8 cellular contexts compared by ENCODE assay signal in the genomic region with DNA sequence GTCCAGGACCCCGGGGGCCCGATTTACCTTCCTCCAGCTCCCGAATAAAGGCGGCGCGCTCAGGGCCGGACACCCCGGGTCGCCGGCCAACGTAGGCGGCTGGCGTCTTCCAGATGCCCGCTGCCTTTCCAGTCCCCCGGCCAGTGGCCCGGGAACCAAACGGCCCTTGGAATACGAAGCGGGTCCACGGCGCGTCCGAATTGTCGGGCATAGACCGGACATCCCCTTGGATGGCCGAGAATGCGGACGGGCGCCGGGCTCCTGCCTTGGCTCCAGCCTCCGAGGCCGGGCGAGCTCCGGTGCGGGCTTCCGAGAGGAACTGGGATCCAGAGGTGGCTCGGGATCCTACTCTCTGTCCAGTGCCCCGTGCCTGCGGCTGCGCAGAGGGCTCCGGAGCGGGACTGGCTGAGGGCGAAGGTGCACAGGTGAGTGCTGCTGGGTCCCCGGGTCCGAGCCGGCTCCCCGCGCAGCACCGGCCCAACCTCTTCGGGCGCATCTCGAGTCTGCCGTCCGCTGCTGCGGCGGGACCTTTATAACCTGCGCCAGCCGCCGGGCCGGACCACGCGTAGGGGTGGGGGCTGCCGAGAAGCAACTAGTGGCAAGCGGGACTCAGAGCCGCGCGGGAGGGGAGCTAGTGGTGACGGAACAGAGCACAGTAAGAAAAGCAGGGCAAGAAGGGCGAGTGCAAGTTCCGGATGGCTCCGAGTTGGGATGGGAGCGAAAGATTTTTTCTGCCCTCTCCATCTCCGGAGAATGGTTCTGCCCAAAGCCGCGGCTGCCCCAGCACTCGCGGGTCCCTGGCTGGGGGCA. TPM values are rescaled to one million over a fixed set of nuclear protein-coding genes. Genes with fewer than 3 reads are reported as not detected.
DNase-seq lines count a peak whose midpoint lies in the region; ATAC-seq and TF ChIP-seq lines count a peak whose summit lies in the region.

Gene HAP1, minus strand, starts transcription at position 505 of the 810 bp plus-strand sequence. Its CDS starts 9 bp downstream, at position 496.

- no peaks in the 10 kb centered on the region for H3K79me2 ChIP-seq in PC-9 (ENCODE audit: low read depth)

- peak; percentile 22 for ATAC-seq in left lung
- ATAC-seq in thoracic aorta (ENCODE audit: insufficient number of reproducible peaks, low FRiP score, low read depth): no peak
- ATAC-seq in GM18858 (IDR thresholded peaks at IDR 0.05; ENCODE audit: unreplicated experiment): no peak

- H3K27ac ChIP-seq in PC-9: no peak within 1 kb of the TSS
- H3K27ac ChIP-seq in left lung: no peak within 1 kb of the TSS
- H3K27ac ChIP-seq in thoracic aorta: no peak within 1 kb of the TSS

- H3K4me1 ChIP-seq in PC-9 (replicated peaks; ENCODE audit: insufficient read depth) (peaks cover 30% of the 10 kb centered on the region), left lung (peaks cover 14 to 15% of the 10 kb centered on the region in 2 donors), thoracic aorta (ENCODE audit: control insufficient read depth in 1 of 2, low read depth in 2 of 2) (peaks cover 13 to 20% of the 10 kb centered on the region in 2 donors)

- H3K27me3 ChIP-seq in PC-9 (ENCODE audit: insufficient read depth, low read depth) (peaks cover 34% of the 10 kb centered on the region), left lung (peaks cover 43 to 80% of the 10 kb centered on the region in 2 donors), thoracic aorta (replicated peaks; ENCODE audit: insufficient read depth) (peaks cover 10% of the 10 kb centered on the region)

- H4K20me1 ChIP-seq in PC-9 (ENCODE audit: insufficient read depth): no peaks in the 10 kb centered on the region

- BruUV-seq in PC-9 (replicated peaks; lab: Mats Ljungman, UMichigan): TSS peak; percentile 57

- peak; percentile 50 for DNase-seq in GM03348 (ENCODE audit: low spot score)
- DNase-seq in PC-9: peak in 1 of 2 experiments; percentile 48
- DNase-seq in choroid plexus epithelial cell (ENCODE audit: low read depth): peak; percentile 17
- DNase-seq in left lung: peak in 1 of 2 donors; percentile 83
- no peak for DNase-seq in thoracic aorta (ENCODE audit: low spot score)
- no peak for DNase-seq in NCI-H1930 (lab: John Stamatoyannopoulos, UW)
- DNase-seq in OCI-M2 (lab: John Stamatoyannopoulos, UW; ENCODE audit: unreplicated experiment): no peak

- H3F3A ChIP-seq in PC-9 (ENCODE audit: insufficient read depth, low read depth): peaks cover 15% of the 10 kb centered on the region

- H3K36me3 ChIP-seq in PC-9 (ENCODE audit: low read depth): no peaks in the 10 kb centered on the region
- H3K36me3 ChIP-seq in left lung: no peaks in the 10 kb centered on the region
- no peaks in the 10 kb centered on the region for H3K36me3 ChIP-seq in thoracic aorta

- intact Hi-C loops in PC-9 (cut with micrococcal nuclease; ENCODE audit: unreplicated experiment) (loop anchor here (10.0 kb wide), 1 partner anchor 130 kb away; the partner anchor contains the start of gene KLHL11), left lung (cut with DNase I) (loop anchor here in 1 of 2 donors (10.0 kb wide), 1 partner anchor 70 kb away; no protein-coding TSS in a partner anchor)

- H3K9me3 ChIP-seq in PC-9 (ENCODE audit: insufficient read depth, low read depth) (no peaks in the 10 kb centered on the region), left lung (no peaks in the 10 kb centered on the region), thoracic aorta (no peaks in the 10 kb centered on the region)

- H3K4me3 ChIP-seq in PC-9 (peak within 1 kb of the TSS; percentile 69), choroid plexus epithelial cell (ENCODE audit: low read depth, low read length) (peak within 1 kb of the TSS; percentile 41), left lung (peak within 1 kb of the TSS; percentile 21 to 32), thoracic aorta (peak within 1 kb of the TSS; percentile 69)

- peak within 1 kb of the TSS; percentile 80 for H2AFZ ChIP-seq in PC-9

- no peak for TF ChIP-seq CTCF in PC-9 (conservative IDR thresholded peaks at IDR 0.05)
- no peak for TF ChIP-seq CTCF in choroid plexus epithelial cell (conservative IDR thresholded peaks at IDR 0.05; ENCODE audit: low read depth, low read length)
- TF ChIP-seq CTCF in left lung (IDR thresholded peaks at IDR 0.05): no peak
- TF ChIP-seq CTCF in thoracic aorta (IDR thresholded peaks at IDR 0.05): no peak

- H3K4me2 ChIP-seq in PC-9: peak within 1 kb of the TSS; percentile 98

- no peaks in the 10 kb centered on the region for H3K9me2 ChIP-seq in PC-9 (ENCODE audit: insufficient read depth)

- CTCF ChIA-PET in PC-9 (lab: Charles Lee): no interaction called here

- POLR2A ChIA-PET in PC-9 (lab: Charles Lee; ENCODE audit: unreplicated experiment): interaction anchor here (0.6 kb wide), 5 partner anchors 37 to 1317 kb away, joined by 3 to 6 read pairs (median 4); partner anchors contain the start of genes FKBP10 and TOP2A

RNA-seq across cellular contexts. Expression of gene HAP1, which starts in this region (rescaled TPM):
- total RNA-seq in PC-9 (2021) (1.1 and 2.2 TPM in 2 replicates), left lung (under 1 TPM; 0.16 to 0.32 TPM), thoracic aorta (under 1 TPM in 1 of 2 donors, not detected in 1; 0.35 TPM)

Comparison
In these comparisons a context has a peak if more than half of its experiments do, and no peak if none do; other contexts are left out.
1. Peak in ATAC-seq and H3K4me3 ChIP-seq in left lung; RNA of the gene not detected or under 1 TPM.
2. DNase-seq: peak in GM03348 (single experiment) and choroid plexus epithelial cell (single experiment); none in thoracic aorta (single experiment), NCI-H1930 (0 of 2) and OCI-M2 (single experiment).
3. Peak in every context shown above with its lines, with median percentiles within 50 percentile points of each other: H3K4me3 ChIP-seq.